In the genomic region with DNA sequence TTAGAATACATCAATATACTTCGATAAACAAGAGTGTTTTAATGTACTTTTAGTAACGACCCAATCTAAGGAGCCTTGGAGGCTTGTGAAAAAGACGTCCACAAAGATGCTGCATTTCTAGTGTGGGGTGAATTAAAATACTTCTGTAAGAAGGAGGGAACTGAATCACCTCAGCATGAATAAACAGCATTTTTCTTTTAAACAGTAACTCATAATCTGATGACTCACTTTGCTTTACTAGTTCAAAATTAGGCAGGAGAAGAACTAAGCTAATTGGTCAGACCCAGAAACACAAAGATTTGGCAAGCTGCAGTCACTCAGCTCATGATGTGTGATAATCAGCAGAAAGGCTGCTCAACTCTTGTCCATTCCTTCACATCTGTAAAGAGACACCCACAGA, we compare ENCODE assay signal across 18 cellular contexts. TPM values are rescaled to one million over a fixed set of nuclear protein-coding genes. Genes with fewer than 3 reads are reported as not detected.
DNase-seq lines count a peak whose midpoint lies in the region; ATAC-seq and TF ChIP-seq lines count a peak whose summit lies in the region.
"Had no signal": no experiment of that assay in that cellular context is flagged by ENCODE, and none has a peak within 500 bp of the region (broad histone marks: within the 10 kb centered on the region; RNA-seq: fewer than 3 reads in every experiment).

No MANE protein-coding gene starts in this region.

- CTCF ChIA-PET in activated CD4-positive, alpha-beta memory T cell treated with anti-CD3 and anti-CD28 coated beads for 36 hours (lab: Charles Lee), result interaction anchor here (2.9 kb wide), 1 partner anchor 23 kb away, joined by 16 read pairs; no protein-coding TSS in a partner anchor
- CTCF ChIA-PET in activated CD4-positive, alpha-beta memory T cell treated with anti-CD3 and anti-CD28 coated beads, Interleukin-2, amount 10 ng/mL, durations not matched to agents 7 days and 5 days (lab: Charles Lee), result interaction anchor here (3.5 kb wide), 1 partner anchor 23 kb away, joined by 12 read pairs; no protein-coding TSS in a partner anchor

- H3K9me3 ChIP-seq in neutrophil, result no peaks in the 10 kb centered on the region
- H3K9me3 ChIP-seq: body of pancreas, esophagus squamous epithelium had no signal

- H3K9me3 Mint-ChIP-seq in activated CD4-positive, alpha-beta memory T cell treated with anti-CD3 and anti-CD28 coated beads for 36 hours, result no peaks in the 10 kb centered on the region
- no peaks in the 10 kb centered on the region for H3K9me3 Mint-ChIP-seq in activated CD4-positive, alpha-beta memory T cell treated with anti-CD3 and anti-CD28 coated beads, Interleukin-2, amount 10 ng/mL, durations not matched to agents 7 days and 5 days
- no peaks in the 10 kb centered on the region for H3K9me3 Mint-ChIP-seq in effector memory CD8-positive, alpha-beta T cell

- no peaks in the 10 kb centered on the region for H3K27me3 ChIP-seq in neutrophil
- H3K27me3 ChIP-seq: BLaER1 treated with 17β-estradiol and CSF1 and Interleukin-3, amounts not matched to agents 10 nM and 100 nM; body of pancreas; esophagus squamous epithelium had no signal

- H3K4me1 ChIP-seq in neutrophil (ENCODE audit: control insufficient read depth in 1 of 2, insufficient read depth in 1 of 2, low read depth in 1 of 2, low read length in 1 of 2), result peaks cover 31 to 32% of the 10 kb centered on the region in 2 experiments
- H3K4me1 ChIP-seq: body of pancreas had no signal

- H3K4me3 ChIP-seq in neutrophil (ENCODE audit: low read depth in 1 of 2, low read length in 1 of 2), result no peak overlapping the region
- H3K4me3 ChIP-seq: BLaER1 treated with 17β-estradiol and CSF1 and Interleukin-3, amounts not matched to agents 10 nM and 100 nM; body of pancreas; esophagus squamous epithelium had no signal

- peak overlapping the region; percentile 29 for H3K27ac ChIP-seq in neutrophil
- H3K27ac ChIP-seq: body of pancreas had no signal

- POLR2A ChIA-PET in activated CD4-positive, alpha-beta memory T cell treated with anti-CD3 and anti-CD28 coated beads for 36 hours (lab: Charles Lee), result interaction anchor here (1.2 kb wide), 1 partner anchor 11 kb away, joined by 3 read pairs; no protein-coding TSS in a partner anchor
- POLR2A ChIA-PET in activated CD4-positive, alpha-beta memory T cell treated with anti-CD3 and anti-CD28 coated beads, Interleukin-2, amount 10 ng/mL, durations not matched to agents 7 days and 5 days (lab: Charles Lee), result no interaction called here

- no peak overlapping the region for H3K4me3 Mint-ChIP-seq in activated CD4-positive, alpha-beta memory T cell treated with anti-CD3 and anti-CD28 coated beads for 36 hours
- no peak overlapping the region for H3K4me3 Mint-ChIP-seq in activated CD4-positive, alpha-beta memory T cell treated with anti-CD3 and anti-CD28 coated beads, Interleukin-2, amount 10 ng/mL, durations not matched to agents 7 days and 5 days
- H3K4me3 Mint-ChIP-seq in effector memory CD8-positive, alpha-beta T cell, result no peak overlapping the region

- peak overlapping the region; percentile 29 for H3K27ac Mint-ChIP-seq in activated CD4-positive, alpha-beta memory T cell treated with anti-CD3 and anti-CD28 coated beads for 36 hours
- H3K27ac Mint-ChIP-seq in activated CD4-positive, alpha-beta memory T cell treated with anti-CD3 and anti-CD28 coated beads, Interleukin-2, amount 10 ng/mL, durations not matched to agents 7 days and 5 days, result no peak overlapping the region
- peak overlapping the region; percentile 15 to 56 for H3K27ac Mint-ChIP-seq in effector memory CD8-positive, alpha-beta T cell

- intact Hi-C loops in activated CD4-positive, alpha-beta memory T cell treated with anti-CD3 and anti-CD28 coated beads for 36 hours (cut with micrococcal nuclease), result loop anchor here (2.0 kb wide), 1 partner anchor 17 kb away; no protein-coding TSS in a partner anchor

- no peaks in the 10 kb centered on the region for H3K4me1 Mint-ChIP-seq in activated CD4-positive, alpha-beta memory T cell treated with anti-CD3 and anti-CD28 coated beads for 36 hours (ENCODE audit: low read depth)
- no peaks in the 10 kb centered on the region for H3K4me1 Mint-ChIP-seq in activated CD4-positive, alpha-beta memory T cell treated with anti-CD3 and anti-CD28 coated beads, Interleukin-2, amount 10 ng/mL, durations not matched to agents 7 days and 5 days
- H3K4me1 Mint-ChIP-seq in effector memory CD8-positive, alpha-beta T cell (ENCODE audit: low read depth in 2 of 2), result no peaks in the 10 kb centered on the region

- no peaks in the 10 kb centered on the region for H3K27me3 Mint-ChIP-seq in activated CD4-positive, alpha-beta memory T cell treated with anti-CD3 and anti-CD28 coated beads for 36 hours
- no peaks in the 10 kb centered on the region for H3K27me3 Mint-ChIP-seq in activated CD4-positive, alpha-beta memory T cell treated with anti-CD3 and anti-CD28 coated beads, Interleukin-2, amount 10 ng/mL, durations not matched to agents 7 days and 5 days
- H3K27me3 Mint-ChIP-seq in effector memory CD8-positive, alpha-beta T cell, result no peaks in the 10 kb centered on the region

- ATAC-seq in effector memory CD8-positive, alpha-beta T cell (replicated peaks), result no peak
- ATAC-seq in HG03139 (IDR thresholded peaks at IDR 0.05; ENCODE audit: unreplicated experiment), result no peak
- ATAC-seq: body of pancreas had no signal

- no peak for DNase-seq in activated CD4-positive, alpha-beta memory T cell treated with anti-CD3 and anti-CD28 coated beads for 36 hours
- no peak for DNase-seq in activated CD4-positive, alpha-beta memory T cell treated with anti-CD3 and anti-CD28 coated beads, Interleukin-2, amount 10 ng/mL, durations not matched to agents 7 days and 5 days
- DNase-seq in HT1080 (ENCODE audit: low read depth) (peak; percentile 50), NCI-H526 treated with DMSO at 0.1 percent for 48 hours (lab: John Stamatoyannopoulos, UW) (no peak), NCI-H2081 (lab: John Stamatoyannopoulos, UW) (no peak)
- no peak for DNase-seq in effector memory CD8-positive, alpha-beta T cell
- DNase-seq: body of pancreas; esophagus squamous epithelium; occipital lobe; stimulated activated CD4-positive, alpha-beta T cell treated with anti-CD3 and anti-CD28 coated beads, Interleukin-4, amount 100 ng/mL, for 4 hours; substantia nigra had no signal

- peaks cover 48% of the 10 kb centered on the region for H3K36me3 Mint-ChIP-seq in activated CD4-positive, alpha-beta memory T cell treated with anti-CD3 and anti-CD28 coated beads for 36 hours
- H3K36me3 Mint-ChIP-seq in activated CD4-positive, alpha-beta memory T cell treated with anti-CD3 and anti-CD28 coated beads, Interleukin-2, amount 10 ng/mL, durations not matched to agents 7 days and 5 days (ENCODE audit: low read depth), result peaks cover 65% of the 10 kb centered on the region
- H3K36me3 Mint-ChIP-seq in effector memory CD8-positive, alpha-beta T cell (ENCODE audit: insufficient read depth), result peaks cover 95% of the 10 kb centered on the region

- TF ChIP-seq CTCF in neutrophil (IDR thresholded peaks at IDR 0.05), result no peak

- peaks cover 95% of the 10 kb centered on the region for H3K36me3 ChIP-seq in neutrophil

RNA-seq across cellular contexts. Expression of gene NCOA4, which starts 24.2 kb away (rescaled TPM):
- 10 to 100 TPM; 79.9 to 85.3 TPM for total RNA-seq in activated CD4-positive, alpha-beta memory T cell treated with anti-CD3 and anti-CD28 coated beads for 36 hours
- total RNA-seq in activated CD4-positive, alpha-beta memory T cell treated with anti-CD3 and anti-CD28 coated beads, Interleukin-2, amount 10 ng/mL, durations not matched to agents 7 days and 5 days, result 100 to 1,000 TPM; 104 to 105 TPM
- 161 and 176 TPM in 2 replicates for total RNA-seq in HT1080 (2014; rRNA removed; shearing (Covaris generic))
- polyA plus RNA-seq in HT1080 (2015; cell fraction: cytosol; rRNA removed), result 91.5 and 122 TPM in 2 replicates
- 143 and 160 TPM in 2 replicates for polyA plus RNA-seq in HT1080 (2015; cell fraction: nucleus; rRNA removed)

RNA-seq across cellular contexts. Expression of gene TIMM23, which starts 33.9 kb away (rescaled TPM):
- total RNA-seq in activated CD4-positive, alpha-beta memory T cell treated with anti-CD3 and anti-CD28 coated beads for 36 hours, result 10 to 100 TPM; 70.2 to 73.4 TPM
- 10 to 100 TPM; 45.2 to 48.2 TPM for total RNA-seq in activated CD4-positive, alpha-beta memory T cell treated with anti-CD3 and anti-CD28 coated beads, Interleukin-2, amount 10 ng/mL, durations not matched to agents 7 days and 5 days
- 189 and 211 TPM in 2 replicates for total RNA-seq in HT1080 (2014; rRNA removed; shearing (Covaris generic))
- 153 and 155 TPM in 2 replicates for polyA plus RNA-seq in HT1080 (2015; cell fraction: cytosol; rRNA removed)
- polyA plus RNA-seq in HT1080 (2015; cell fraction: nucleus; rRNA removed), result 83.7 and 84.9 TPM in 2 replicates

RNA-seq across cellular contexts. Expression of gene MSMB, which starts 39.9 kb away (rescaled TPM):
- not detected for total RNA-seq in activated CD4-positive, alpha-beta memory T cell treated with anti-CD3 and anti-CD28 coated beads for 36 hours
- not detected for total RNA-seq in activated CD4-positive, alpha-beta memory T cell treated with anti-CD3 and anti-CD28 coated beads, Interleukin-2, amount 10 ng/mL, durations not matched to agents 7 days and 5 days
- total RNA-seq in HT1080 (2014; rRNA removed; shearing (Covaris generic)), result not detected in 2 replicates
- polyA plus RNA-seq in HT1080 (2015; cell fraction: cytosol; rRNA removed), result not detected in 2 replicates
- polyA plus RNA-seq in HT1080 (2015; cell fraction: nucleus; rRNA removed), result not detected in 2 replicates
- total RNA-seq: activated CD8-positive, alpha-beta memory T cell treated with anti-CD3 and anti-CD28 coated beads for 36 hours; body of pancreas; H1; NCI-H460; occipital lobe; SK-MEL-5 had no signal
- polyA plus RNA-seq: H1 had no signal
